In the genomic region with DNA sequence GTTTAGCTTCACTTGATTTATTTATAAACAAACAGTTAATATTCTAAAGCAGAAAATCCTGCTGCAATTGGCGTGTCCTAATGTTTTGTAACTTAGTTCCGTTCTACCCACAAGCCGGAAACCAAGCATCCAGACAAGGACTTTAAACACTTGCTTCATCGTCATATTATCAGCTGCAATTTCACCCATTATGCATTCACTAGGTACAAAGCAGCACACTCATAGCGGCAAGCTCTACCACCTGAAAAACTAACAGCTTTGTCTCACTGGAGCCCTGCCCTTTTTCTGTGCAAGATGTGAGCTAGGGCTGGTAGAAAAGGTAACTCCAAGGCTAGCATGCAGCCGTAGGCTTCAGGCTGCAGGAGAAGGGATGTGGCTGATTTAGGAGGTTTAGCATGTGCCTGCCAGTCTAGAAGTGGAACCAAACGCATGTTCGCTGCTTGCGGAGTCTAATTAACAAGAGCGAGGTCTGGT, we compare ENCODE assay signal across 1 cellular context.
TF ChIP-seq lines count a peak whose summit lies in the region.

No MANE protein-coding gene starts in this region.

TF ChIP-seq in HepG2, 621 proteins besides CTCF, POLR2A, EP300 and RAD21 (continued from another document and continues in another):
- TF ChIP-seq, protein P1, sequence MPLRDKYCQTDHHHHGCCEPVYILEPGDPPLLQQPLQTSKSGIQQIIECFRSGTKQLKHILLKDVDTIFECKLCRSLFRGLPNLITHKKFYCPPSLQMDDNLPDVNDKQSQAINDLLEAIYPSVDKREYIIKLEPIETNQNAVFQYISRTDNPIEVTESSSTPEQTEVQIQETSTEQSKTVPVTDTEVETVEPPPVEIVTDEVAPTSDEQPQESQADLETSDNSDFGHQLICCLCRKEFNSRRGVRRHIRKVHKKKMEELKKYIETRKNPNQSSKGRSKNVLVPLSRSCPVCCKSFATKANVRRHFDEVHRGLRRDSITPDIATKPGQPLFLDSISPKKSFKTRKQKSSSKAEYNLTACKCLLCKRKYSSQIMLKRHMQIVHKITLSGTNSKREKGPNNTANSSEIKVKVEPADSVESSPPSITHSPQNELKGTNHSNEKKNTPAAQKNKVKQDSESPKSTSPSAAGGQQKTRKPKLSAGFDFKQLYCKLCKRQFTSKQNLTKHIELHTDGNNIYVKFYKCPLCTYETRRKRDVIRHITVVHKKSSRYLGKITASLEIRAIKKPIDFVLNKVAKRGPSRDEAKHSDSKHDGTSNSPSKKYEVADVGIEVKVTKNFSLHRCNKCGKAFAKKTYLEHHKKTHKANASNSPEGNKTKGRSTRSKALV (CRISPR knock-in tag; IDR thresholded peaks at IDR 0.05): 0 out of 2 replicates have a peak, but pooled peaks have one; percentile 35
- TF ChIP-seq ZBTB8A (CRISPR knock-in tag; IDR thresholded peaks at IDR 0.05; ENCODE audit: borderline replicate concordance, low read depth) (no peak), CCDC6 (CRISPR knock-in tag; IDR thresholded peaks at IDR 0.05) (no peak), PHB2 (IDR thresholded peaks at IDR 0.05; ENCODE audit: partially characterized antibody) (no peak), MYC (CRISPR knock-in tag; IDR thresholded peaks at IDR 0.05; ENCODE audit: borderline replicate concordance) (peak; percentile 19; the same call in 1 of the 2 replicates), MIER3 (CRISPR knock-in tag; IDR thresholded peaks at IDR 0.05; ENCODE audit: borderline replicate concordance) (no peak), RBM39 (IDR thresholded peaks at IDR 0.05; ENCODE audit: low read depth, low read length, poor library complexity, severe bottlenecking) (no peak), HNF4A (CRISPR knock-in tag; IDR thresholded peaks at IDR 0.05) (peak; percentile 68), GTF2F1 (IDR thresholded peaks at IDR 0.05; ENCODE audit: low read length) (no peak), POLR2G (IDR thresholded peaks at IDR 0.05; ENCODE audit: low read depth, low read length) (peak; percentile 40; the same call in 1 of the 2 replicates), HOXA5 (CRISPR knock-in tag; IDR thresholded peaks at IDR 0.05) (no peak), MTF2 (CRISPR knock-in tag; IDR thresholded peaks at IDR 0.05; ENCODE audit: borderline replicate concordance) (no peak), SP5 (CRISPR knock-in tag; IDR thresholded peaks at IDR 0.05; ENCODE audit: borderline replicate concordance, low read depth) (no peak), NR2F6 (IDR thresholded peaks at IDR 0.05) (no peak), NR2F6 (CRISPR knock-in tag; IDR thresholded peaks at IDR 0.05) (no peak), ARNT2 (CRISPR knock-in tag; IDR thresholded peaks at IDR 0.05; ENCODE audit: low read depth) (no peak), YEATS4 (CRISPR knock-in tag; IDR thresholded peaks at IDR 0.05; ENCODE audit: borderline replicate concordance) (no peak), SIN3B (IDR thresholded peaks at IDR 0.05; ENCODE audit: low read length) (no peak), SETDB1 (CRISPR knock-in tag; IDR thresholded peaks at IDR 0.05; ENCODE audit: borderline replicate concordance) (no peak), MTA1 (CRISPR knock-in tag; IDR thresholded peaks at IDR 0.05; ENCODE audit: borderline replicate concordance) (no peak), HDAC1 (CRISPR knock-in tag; IDR thresholded peaks at IDR 0.05) (peak; percentile 10; the same call in 1 of the 2 replicates), ZNF543 (CRISPR knock-in tag; IDR thresholded peaks at IDR 0.05) (no peak), BCL6 (CRISPR knock-in tag; IDR thresholded peaks at IDR 0.05) (0 out of 2 replicates have a peak, but pooled peaks have one; percentile 18), ZNF263 (CRISPR knock-in tag; IDR thresholded peaks at IDR 0.05) (no peak), MYNN (CRISPR knock-in tag; IDR thresholded peaks at IDR 0.05; ENCODE audit: low read depth) (no peak), FOXP1 (IDR thresholded peaks at IDR 0.05) (no peak), FOXP1 (CRISPR knock-in tag; IDR thresholded peaks at IDR 0.05) (0 out of 2 replicates have a peak, but pooled peaks have one; percentile 19), HNRNPUL1 (IDR thresholded peaks at IDR 0.05; ENCODE audit: low read depth, low read length) (no peak), ZSCAN20 (CRISPR knock-in tag; IDR thresholded peaks at IDR 0.05; ENCODE audit: borderline replicate concordance) (no peak), ZNF33A (CRISPR knock-in tag; IDR thresholded peaks at IDR 0.05; ENCODE audit: borderline replicate concordance) (no peak), REPIN1 (CRISPR knock-in tag; IDR thresholded peaks at IDR 0.05; ENCODE audit: borderline replicate concordance, low read depth) (no peak)
- TF ChIP-seq, protein P2, sequence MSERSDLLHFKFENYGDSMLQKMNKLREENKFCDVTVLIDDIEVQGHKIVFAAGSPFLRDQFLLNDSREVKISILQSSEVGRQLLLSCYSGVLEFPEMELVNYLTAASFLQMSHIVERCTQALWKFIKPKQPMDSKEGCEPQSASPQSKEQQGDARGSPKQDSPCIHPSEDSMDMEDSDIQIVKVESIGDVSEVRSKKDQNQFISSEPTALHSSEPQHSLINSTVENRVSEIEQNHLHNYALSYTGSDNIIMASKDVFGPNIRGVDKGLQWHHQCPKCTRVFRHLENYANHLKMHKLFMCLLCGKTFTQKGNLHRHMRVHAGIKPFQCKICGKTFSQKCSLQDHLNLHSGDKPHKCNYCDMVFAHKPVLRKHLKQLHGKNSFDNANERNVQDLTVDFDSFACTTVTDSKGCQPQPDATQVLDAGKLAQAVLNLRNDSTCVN (CRISPR knock-in tag; IDR thresholded peaks at IDR 0.05; ENCODE audit: borderline replicate concordance): peak; percentile 28; the same call in 1 of the 2 replicates
- TF ChIP-seq, protein P3, sequence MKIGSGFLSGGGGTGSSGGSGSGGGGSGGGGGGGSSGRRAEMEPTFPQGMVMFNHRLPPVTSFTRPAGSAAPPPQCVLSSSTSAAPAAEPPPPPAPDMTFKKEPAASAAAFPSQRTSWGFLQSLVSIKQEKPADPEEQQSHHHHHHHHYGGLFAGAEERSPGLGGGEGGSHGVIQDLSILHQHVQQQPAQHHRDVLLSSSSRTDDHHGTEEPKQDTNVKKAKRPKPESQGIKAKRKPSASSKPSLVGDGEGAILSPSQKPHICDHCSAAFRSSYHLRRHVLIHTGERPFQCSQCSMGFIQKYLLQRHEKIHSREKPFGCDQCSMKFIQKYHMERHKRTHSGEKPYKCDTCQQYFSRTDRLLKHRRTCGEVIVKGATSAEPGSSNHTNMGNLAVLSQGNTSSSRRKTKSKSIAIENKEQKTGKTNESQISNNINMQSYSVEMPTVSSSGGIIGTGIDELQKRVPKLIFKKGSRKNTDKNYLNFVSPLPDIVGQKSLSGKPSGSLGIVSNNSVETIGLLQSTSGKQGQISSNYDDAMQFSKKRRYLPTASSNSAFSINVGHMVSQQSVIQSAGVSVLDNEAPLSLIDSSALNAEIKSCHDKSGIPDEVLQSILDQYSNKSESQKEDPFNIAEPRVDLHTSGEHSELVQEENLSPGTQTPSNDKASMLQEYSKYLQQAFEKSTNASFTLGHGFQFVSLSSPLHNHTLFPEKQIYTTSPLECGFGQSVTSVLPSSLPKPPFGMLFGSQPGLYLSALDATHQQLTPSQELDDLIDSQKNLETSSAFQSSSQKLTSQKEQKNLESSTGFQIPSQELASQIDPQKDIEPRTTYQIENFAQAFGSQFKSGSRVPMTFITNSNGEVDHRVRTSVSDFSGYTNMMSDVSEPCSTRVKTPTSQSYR (CRISPR knock-in tag; IDR thresholded peaks at IDR 0.05; ENCODE audit: borderline replicate concordance): no peak
- TF ChIP-seq, protein P4, sequence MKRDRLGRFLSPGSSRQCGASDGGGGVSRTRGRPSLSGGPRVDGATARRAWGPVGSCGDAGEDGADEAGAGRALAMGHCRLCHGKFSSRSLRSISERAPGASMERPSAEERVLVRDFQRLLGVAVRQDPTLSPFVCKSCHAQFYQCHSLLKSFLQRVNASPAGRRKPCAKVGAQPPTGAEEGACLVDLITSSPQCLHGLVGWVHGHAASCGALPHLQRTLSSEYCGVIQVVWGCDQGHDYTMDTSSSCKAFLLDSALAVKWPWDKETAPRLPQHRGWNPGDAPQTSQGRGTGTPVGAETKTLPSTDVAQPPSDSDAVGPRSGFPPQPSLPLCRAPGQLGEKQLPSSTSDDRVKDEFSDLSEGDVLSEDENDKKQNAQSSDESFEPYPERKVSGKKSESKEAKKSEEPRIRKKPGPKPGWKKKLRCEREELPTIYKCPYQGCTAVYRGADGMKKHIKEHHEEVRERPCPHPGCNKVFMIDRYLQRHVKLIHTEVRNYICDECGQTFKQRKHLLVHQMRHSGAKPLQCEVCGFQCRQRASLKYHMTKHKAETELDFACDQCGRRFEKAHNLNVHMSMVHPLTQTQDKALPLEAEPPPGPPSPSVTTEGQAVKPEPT (CRISPR knock-in tag; IDR thresholded peaks at IDR 0.05; ENCODE audit: low read depth): no peak
- TF ChIP-seq, protein P5, sequence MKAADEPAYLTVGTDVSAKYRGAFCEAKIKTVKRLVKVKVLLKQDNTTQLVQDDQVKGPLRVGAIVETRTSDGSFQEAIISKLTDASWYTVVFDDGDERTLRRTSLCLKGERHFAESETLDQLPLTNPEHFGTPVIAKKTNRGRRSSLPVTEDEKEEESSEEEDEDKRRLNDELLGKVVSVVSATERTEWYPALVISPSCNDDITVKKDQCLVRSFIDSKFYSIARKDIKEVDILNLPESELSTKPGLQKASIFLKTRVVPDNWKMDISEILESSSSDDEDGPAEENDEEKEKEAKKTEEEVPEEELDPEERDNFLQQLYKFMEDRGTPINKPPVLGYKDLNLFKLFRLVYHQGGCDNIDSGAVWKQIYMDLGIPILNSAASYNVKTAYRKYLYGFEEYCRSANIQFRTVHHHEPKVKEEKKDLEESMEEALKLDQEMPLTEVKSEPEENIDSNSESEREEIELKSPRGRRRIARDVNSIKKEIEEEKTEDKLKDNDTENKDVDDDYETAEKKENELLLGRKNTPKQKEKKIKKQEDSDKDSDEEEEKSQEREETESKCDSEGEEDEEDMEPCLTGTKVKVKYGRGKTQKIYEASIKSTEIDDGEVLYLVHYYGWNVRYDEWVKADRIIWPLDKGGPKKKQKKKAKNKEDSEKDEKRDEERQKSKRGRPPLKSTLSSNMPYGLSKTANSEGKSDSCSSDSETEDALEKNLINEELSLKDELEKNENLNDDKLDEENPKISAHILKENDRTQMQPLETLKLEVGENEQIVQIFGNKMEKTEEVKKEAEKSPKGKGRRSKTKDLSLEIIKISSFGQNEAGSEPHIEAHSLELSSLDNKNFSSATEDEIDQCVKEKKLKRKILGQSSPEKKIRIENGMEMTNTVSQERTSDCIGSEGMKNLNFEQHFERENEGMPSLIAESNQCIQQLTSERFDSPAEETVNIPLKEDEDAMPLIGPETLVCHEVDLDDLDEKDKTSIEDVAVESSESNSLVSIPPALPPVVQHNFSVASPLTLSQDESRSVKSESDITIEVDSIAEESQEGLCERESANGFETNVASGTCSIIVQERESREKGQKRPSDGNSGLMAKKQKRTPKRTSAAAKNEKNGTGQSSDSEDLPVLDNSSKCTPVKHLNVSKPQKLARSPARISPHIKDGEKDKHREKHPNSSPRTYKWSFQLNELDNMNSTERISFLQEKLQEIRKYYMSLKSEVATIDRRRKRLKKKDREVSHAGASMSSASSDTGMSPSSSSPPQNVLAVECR (CRISPR knock-in tag; IDR thresholded peaks at IDR 0.05; ENCODE audit: borderline replicate concordance): 0 out of 2 replicates have a peak, but pooled peaks have one; percentile 20
- TF ChIP-seq, protein P6, sequence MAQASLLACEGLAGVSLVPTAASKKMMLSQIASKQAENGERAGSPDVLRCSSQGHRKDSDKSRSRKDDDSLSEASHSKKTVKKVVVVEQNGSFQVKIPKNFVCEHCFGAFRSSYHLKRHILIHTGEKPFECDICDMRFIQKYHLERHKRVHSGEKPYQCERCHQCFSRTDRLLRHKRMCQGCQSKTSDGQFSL (CRISPR knock-in tag; IDR thresholded peaks at IDR 0.05): no peak
- TF ChIP-seq, protein P7, sequence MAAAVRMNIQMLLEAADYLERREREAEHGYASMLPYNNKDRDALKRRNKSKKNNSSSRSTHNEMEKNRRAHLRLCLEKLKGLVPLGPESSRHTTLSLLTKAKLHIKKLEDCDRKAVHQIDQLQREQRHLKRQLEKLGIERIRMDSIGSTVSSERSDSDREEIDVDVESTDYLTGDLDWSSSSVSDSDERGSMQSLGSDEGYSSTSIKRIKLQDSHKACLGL (CRISPR knock-in tag; IDR thresholded peaks at IDR 0.05): no peak
- TF ChIP-seq, protein P8, sequence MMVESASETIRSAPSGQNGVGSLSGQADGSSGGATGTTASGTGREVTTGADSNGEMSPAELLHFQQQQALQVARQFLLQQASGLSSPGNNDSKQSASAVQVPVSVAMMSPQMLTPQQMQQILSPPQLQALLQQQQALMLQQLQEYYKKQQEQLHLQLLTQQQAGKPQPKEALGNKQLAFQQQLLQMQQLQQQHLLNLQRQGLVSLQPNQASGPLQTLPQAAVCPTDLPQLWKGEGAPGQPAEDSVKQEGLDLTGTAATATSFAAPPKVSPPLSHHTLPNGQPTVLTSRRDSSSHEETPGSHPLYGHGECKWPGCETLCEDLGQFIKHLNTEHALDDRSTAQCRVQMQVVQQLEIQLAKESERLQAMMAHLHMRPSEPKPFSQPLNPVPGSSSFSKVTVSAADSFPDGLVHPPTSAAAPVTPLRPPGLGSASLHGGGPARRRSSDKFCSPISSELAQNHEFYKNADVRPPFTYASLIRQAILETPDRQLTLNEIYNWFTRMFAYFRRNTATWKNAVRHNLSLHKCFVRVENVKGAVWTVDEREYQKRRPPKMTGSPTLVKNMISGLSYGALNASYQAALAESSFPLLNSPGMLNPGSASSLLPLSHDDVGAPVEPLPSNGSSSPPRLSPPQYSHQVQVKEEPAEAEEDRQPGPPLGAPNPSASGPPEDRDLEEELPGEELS (CRISPR knock-in tag; IDR thresholded peaks at IDR 0.05): peak; percentile 45; the same call in 1 of the 2 replicates
- TF ChIP-seq, protein P9, sequence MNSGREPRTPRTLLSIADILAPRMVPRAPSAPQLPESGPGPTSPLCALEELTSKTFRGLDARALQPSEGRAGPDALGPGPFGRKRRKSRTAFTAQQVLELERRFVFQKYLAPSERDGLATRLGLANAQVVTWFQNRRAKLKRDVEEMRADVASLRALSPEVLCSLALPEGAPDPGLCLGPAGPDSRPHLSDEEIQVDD (CRISPR knock-in tag; IDR thresholded peaks at IDR 0.05; ENCODE audit: borderline replicate concordance): no peak
- TF ChIP-seq, protein P10, sequence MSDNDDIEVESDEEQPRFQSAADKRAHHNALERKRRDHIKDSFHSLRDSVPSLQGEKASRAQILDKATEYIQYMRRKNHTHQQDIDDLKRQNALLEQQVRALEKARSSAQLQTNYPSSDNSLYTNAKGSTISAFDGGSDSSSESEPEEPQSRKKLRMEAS (IDR thresholded peaks at IDR 0.05): no peak
- TF ChIP-seq, protein P11, sequence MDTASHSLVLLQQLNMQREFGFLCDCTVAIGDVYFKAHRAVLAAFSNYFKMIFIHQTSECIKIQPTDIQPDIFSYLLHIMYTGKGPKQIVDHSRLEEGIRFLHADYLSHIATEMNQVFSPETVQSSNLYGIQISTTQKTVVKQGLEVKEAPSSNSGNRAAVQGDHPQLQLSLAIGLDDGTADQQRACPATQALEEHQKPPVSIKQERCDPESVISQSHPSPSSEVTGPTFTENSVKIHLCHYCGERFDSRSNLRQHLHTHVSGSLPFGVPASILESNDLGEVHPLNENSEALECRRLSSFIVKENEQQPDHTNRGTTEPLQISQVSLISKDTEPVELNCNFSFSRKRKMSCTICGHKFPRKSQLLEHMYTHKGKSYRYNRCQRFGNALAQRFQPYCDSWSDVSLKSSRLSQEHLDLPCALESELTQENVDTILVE (CRISPR knock-in tag; IDR thresholded peaks at IDR 0.05): no peak
